In genomic region chr1:31683997-31684396, GRCh38 we compare ENCODE assay signal across 1 cellular context.
TF ChIP-seq lines count a peak whose summit lies in the region.

No MANE protein-coding gene starts in this region.

TF ChIP-seq in GM12878, 131 proteins besides CTCF, POLR2A, EP300 and RAD21 (continued from another document):
- 0 out of 4 replicates have a peak, but pooled peaks of 1 of the 2 experiments have one; percentile 16 for TF ChIP-seq BHLHE40 (IDR thresholded peaks at IDR 0.05; ENCODE audit: borderline replicate concordance in 1 of 2, low read depth in 2 of 2, low read length in 1 of 2)
